In genomic region chr7:73323434-73324080, GRCh38 we compare ENCODE assay signal across 1 cellular context.
A peak's percentile ranks its signal among the peaks of the same experiment; 100 is the strongest.
TF ChIP-seq lines count a peak whose summit lies in the region.

No MANE protein-coding gene starts in this region.

TF ChIP-seq in H1, 55 proteins besides CTCF, POLR2A, EP300 and RAD21:
- peak; percentile 78; the same call in 1 of the 2 replicates for TF ChIP-seq KDM1A (IDR thresholded peaks at IDR 0.05; ENCODE audit: borderline replicate concordance, low read length)
